In the genomic region with DNA sequence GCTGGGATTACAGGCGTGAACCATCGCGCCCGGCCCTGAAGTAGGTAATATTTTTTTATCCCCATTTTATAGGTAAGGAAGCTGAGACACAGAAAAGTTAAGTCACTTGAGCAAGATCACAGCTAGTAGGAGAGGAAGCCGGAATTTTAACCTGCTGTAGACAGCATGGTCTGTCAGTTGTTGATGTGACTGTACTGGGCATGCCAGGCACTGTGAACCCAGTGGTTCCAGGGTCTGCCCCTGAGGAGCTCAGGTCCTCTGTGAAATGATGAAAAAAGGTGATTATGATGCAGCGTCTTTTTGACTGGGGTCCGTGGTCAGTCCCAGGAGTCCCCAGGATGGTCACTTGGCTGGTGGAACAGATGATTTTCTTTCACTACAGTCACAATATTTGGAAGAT, we compare ENCODE assay signal across 24 cellular contexts. TPM values are rescaled to one million over a fixed set of nuclear protein-coding genes. Genes with fewer than 3 reads are reported as not detected.
"Had no signal": no experiment of that assay in that cellular context is flagged by ENCODE, and none has a peak within 500 bp of the region (broad histone marks: within the 10 kb centered on the region; RNA-seq: fewer than 3 reads in every experiment).

No MANE protein-coding gene starts in this region.

- ATAC-seq: effector memory CD8-positive, alpha-beta T cell; gastrocnemius medialis; naive thymus-derived CD8-positive, alpha-beta T cell; right cardiac atrium had no signal

- H3K27ac ChIP-seq: dorsolateral prefrontal cortex, esophagus muscularis mucosa, gastrocnemius medialis, lower lobe of right lung, neural progenitor cell, tibial artery, uterus had no signal

- FAIRE-seq: astrocyte, colon, endothelial cell of umbilical vein, islet of Langerhans had no signal

- H3K4me3 ChIP-seq: dorsolateral prefrontal cortex, esophagus muscularis mucosa, gastrocnemius medialis, lower lobe of right lung, neural progenitor cell, tibial artery, uterus had no signal

- H3K4me1 ChIP-seq: neural progenitor cell, uterus had no signal

- H3K9ac ChIP-seq: neural progenitor cell had no signal

- DNase-seq: activated CD4-positive, alpha-beta memory T cell treated with anti-CD3 and anti-CD28 coated beads for 36 hours; activated CD4-positive, alpha-beta T cell treated with anti-CD3 and anti-CD28 coated beads for 4 hours; activated CD4-positive, CD25-positive, alpha-beta regulatory T cell; activated naive CD4-positive, alpha-beta T cell treated with Interleukin-2 at 50 U/mL for 16 hours; activated naive CD8-positive, alpha-beta T cell treated with anti-CD3 and anti-CD28 coated beads for 36 hours; activated T-cell treated with anti-CD3 and anti-CD28 coated beads, Interleukin-2, amount 50 U/mL, for 48 hours; dorsolateral prefrontal cortex; effector memory CD8-positive, alpha-beta T cell; gastrocnemius medialis; head of caudate nucleus; lower lobe of right lung; mesendoderm; naive thymus-derived CD8-positive, alpha-beta T cell; right cardiac atrium; stimulated activated CD4-positive, alpha-beta T cell treated with anti-CD3 and anti-CD28 coated beads, Interleukin-12 subunit alpha, Interleukin-12 subunit beta, amount 100 ng/mL, for 4 hours; tibial artery; uterus had no signal

- H3K4me2 ChIP-seq: neural progenitor cell had no signal

- H3K36me3 ChIP-seq: esophagus muscularis mucosa, gastrocnemius medialis, lower lobe of right lung, neural progenitor cell, tibial artery, uterus had no signal

- H2AFZ ChIP-seq: neural progenitor cell had no signal

- H3K27me3 ChIP-seq: dorsolateral prefrontal cortex, gastrocnemius medialis, tibial artery, uterus had no signal

- H3K9me3 ChIP-seq: esophagus muscularis mucosa, gastrocnemius medialis, lower lobe of right lung, tibial artery, uterus had no signal

RNA-seq across cellular contexts. Expression of gene FABP3, which starts 16.7 kb away (rescaled TPM):
- total RNA-seq: activated CD4-positive, alpha-beta memory T cell treated with anti-CD3 and anti-CD28 coated beads for 36 hours; activated naive CD8-positive, alpha-beta T cell treated with anti-CD3 and anti-CD28 coated beads for 36 hours; naive thymus-derived CD8-positive, alpha-beta T cell; T-helper 2 cell treated with Interferon-gamma antibody and Interleukin-4, amounts not matched to agents 100 ng/mL and 5 ng/mL, for 36 hours had no signal
- polyA plus RNA-seq: naive thymus-derived CD8-positive, alpha-beta T cell had no signal

RNA-seq across cellular contexts. Expression of gene SERINC2, which starts 23.4 kb away (rescaled TPM):
- total RNA-seq: naive thymus-derived CD8-positive, alpha-beta T cell; T-helper 2 cell treated with Interferon-gamma antibody and Interleukin-4, amounts not matched to agents 100 ng/mL and 5 ng/mL, for 36 hours had no signal
- polyA plus RNA-seq: naive thymus-derived CD8-positive, alpha-beta T cell had no signal
